In the genomic region with DNA sequence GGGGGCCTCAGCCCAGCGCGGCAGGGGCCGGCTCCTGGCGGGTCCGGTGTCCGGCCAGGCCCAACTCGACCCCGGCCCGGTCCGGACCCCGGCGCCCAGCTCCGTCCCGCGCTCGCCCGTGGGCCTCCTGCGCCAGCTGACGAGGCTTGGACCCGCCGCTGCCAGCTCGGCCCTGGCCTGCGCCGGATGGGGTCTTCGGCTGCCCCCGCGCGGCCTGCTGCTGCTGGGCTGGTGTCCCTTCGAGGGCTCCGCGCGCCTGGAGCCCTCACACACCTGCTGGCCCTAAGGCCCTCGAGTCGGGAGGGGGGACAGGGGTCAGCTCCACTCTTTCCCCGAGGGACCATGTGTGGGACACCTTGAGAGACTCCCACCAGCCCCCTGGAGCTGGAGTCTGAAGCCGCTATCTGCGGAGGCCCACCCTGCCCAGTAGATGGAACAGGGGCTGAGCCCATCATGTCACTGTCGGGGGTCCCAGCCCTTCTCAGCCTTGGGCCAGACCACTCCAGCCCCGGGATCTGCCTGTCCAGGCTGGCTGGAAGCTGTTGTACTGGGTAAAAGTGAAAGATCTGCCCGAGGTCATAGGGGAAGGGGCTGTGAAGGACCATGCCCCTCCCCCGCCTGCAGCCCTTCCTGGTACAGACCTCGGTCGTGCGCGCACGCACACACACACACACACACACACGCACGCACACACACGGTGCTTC, we compare ENCODE assay signal across 1 cellular context.
TF ChIP-seq lines count a peak whose summit lies in the region.

No MANE protein-coding gene starts in this region.

TF ChIP-seq in IMR-90, 13 proteins besides CTCF, POLR2A, EP300 and RAD21:
- TF ChIP-seq BHLHE40 (IDR thresholded peaks at IDR 0.05; ENCODE audit: low read depth, low read length), result no peak
- peak; percentile 27; the same call in 1 of the 2 replicates for TF ChIP-seq MAZ (IDR thresholded peaks at IDR 0.05; ENCODE audit: borderline replicate concordance, low read depth, low read length)
- TF ChIP-seq RCOR1 (IDR thresholded peaks at IDR 0.05; ENCODE audit: insufficient replicate concordance, low read length), result no peak
- no peak for TF ChIP-seq FOS (IDR thresholded peaks at IDR 0.05; ENCODE audit: low read depth, low read length)
- TF ChIP-seq, protein P1, sequence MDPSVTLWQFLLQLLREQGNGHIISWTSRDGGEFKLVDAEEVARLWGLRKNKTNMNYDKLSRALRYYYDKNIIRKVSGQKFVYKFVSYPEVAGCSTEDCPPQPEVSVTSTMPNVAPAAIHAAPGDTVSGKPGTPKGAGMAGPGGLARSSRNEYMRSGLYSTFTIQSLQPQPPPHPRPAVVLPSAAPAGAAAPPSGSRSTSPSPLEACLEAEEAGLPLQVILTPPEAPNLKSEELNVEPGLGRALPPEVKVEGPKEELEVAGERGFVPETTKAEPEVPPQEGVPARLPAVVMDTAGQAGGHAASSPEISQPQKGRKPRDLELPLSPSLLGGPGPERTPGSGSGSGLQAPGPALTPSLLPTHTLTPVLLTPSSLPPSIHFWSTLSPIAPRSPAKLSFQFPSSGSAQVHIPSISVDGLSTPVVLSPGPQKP (IDR thresholded peaks at IDR 0.05; ENCODE audit: borderline replicate concordance, low read depth, low read length), result no peak
